Comparison of ENCODE assay signal across 2 cellular contexts in genomic region chr10:79156334-79157274, GRCh38.
TF ChIP-seq lines count a peak whose summit lies in the region.

No MANE protein-coding gene starts in this region.

TF ChIP-seq in HepG2, 621 proteins besides CTCF, POLR2A, EP300 and RAD21:
- TF ChIP-seq TERF1 (CRISPR knock-in tag; IDR thresholded peaks at IDR 0.05), result no peak
- TF ChIP-seq RBM22 (optimal IDR thresholded peaks at IDR 0.05; ENCODE audit: low read length), result peak; percentile 53
- TF ChIP-seq NFE2L1 (CRISPR knock-in tag; IDR thresholded peaks at IDR 0.05; ENCODE audit: borderline replicate concordance), result no peak
- TF ChIP-seq ZNF3 (CRISPR knock-in tag; IDR thresholded peaks at IDR 0.05), result no peak
- peak; percentile 75 for TF ChIP-seq ZBTB38 (CRISPR knock-in tag; IDR thresholded peaks at IDR 0.05)
- peak; percentile 54; the same call in 1 of the 2 replicates for TF ChIP-seq MAFG (CRISPR knock-in tag; IDR thresholded peaks at IDR 0.05)
- TF ChIP-seq KDM5B (CRISPR knock-in tag; IDR thresholded peaks at IDR 0.05; ENCODE audit: borderline replicate concordance), result no peak
- peak; percentile 83; the same call in 1 of the 2 replicates for TF ChIP-seq ZNF572 (CRISPR knock-in tag; IDR thresholded peaks at IDR 0.05)
- TF ChIP-seq CC2D1A (CRISPR knock-in tag; IDR thresholded peaks at IDR 0.05), result no peak
- no peak for TF ChIP-seq NONO (IDR thresholded peaks at IDR 0.05)
- no peak for TF ChIP-seq NONO (CRISPR knock-in tag; conservative IDR thresholded peaks at IDR 0.05)
- 0 out of 2 replicates have a peak, but pooled peaks have one; percentile 3 for TF ChIP-seq THAP9 (CRISPR knock-in tag; IDR thresholded peaks at IDR 0.05; ENCODE audit: borderline replicate concordance)
- peak; percentile 72 for TF ChIP-seq ZBTB33 (CRISPR knock-in tag; IDR thresholded peaks at IDR 0.05)

TF ChIP-seq in endothelial cell of umbilical vein, 7 proteins besides CTCF, POLR2A, EP300 and RAD21:
- TF ChIP-seq JUN (IDR thresholded peaks at IDR 0.05; ENCODE audit: borderline replicate concordance, insufficient read depth, insufficient read length, low read depth) (no peak), MAX (IDR thresholded peaks at IDR 0.05; ENCODE audit: insufficient read depth, insufficient read length) (no peak), GATA2 (IDR thresholded peaks at IDR 0.05; ENCODE audit: insufficient read depth, insufficient read length, low read depth, low read length) (no peak), MYC (IDR thresholded peaks at IDR 0.05; ENCODE audit: low read depth, low read length) (no peak), EZH2 (IDR thresholded peaks at IDR 0.05; ENCODE audit: borderline replicate concordance, low read depth, low read length, severe bottlenecking) (no peak), POLR2AphosphoS5 (IDR thresholded peaks at IDR 0.05; ENCODE audit: insufficient read depth, low read depth, low read length) (no peak), FOS (IDR thresholded peaks at IDR 0.05; ENCODE audit: borderline replicate concordance, insufficient read depth, low read length) (no peak)
